In the genomic region with DNA sequence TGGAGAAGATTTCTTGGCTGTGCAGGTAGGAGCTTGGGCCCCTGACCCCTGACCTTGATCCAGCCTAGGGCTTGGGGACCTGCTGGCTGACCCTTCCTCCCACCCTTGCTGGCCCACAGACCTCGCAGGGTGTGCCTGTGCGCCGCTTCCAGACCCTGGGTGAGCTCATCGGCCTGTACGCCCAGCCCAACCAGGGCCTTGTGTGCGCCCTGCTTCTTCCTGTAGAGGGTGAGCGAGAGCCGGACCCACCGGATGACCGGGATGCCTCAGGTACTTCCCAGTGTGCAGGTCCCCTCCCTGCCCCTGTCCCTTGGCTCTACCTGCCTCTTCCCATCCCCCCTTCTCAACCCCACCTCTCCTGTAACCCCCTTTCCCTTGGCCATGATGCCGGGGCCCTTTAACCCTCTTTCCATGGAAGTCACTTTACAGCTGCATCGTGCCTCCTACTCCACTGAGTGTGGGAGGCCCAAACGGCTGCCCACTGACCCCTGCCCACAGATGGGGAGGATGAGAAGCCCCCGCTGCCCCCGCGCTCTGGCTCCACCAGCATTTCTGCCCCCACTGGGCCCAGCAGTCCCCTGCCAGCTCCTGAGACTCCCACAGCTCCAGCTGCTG, we compare ENCODE assay signal across 18 cellular contexts. TPM values are rescaled to one million over a fixed set of nuclear protein-coding genes. Genes with fewer than 3 reads are reported as not detected.
DNase-seq lines count a peak whose midpoint lies in the region; ATAC-seq and TF ChIP-seq lines count a peak whose summit lies in the region.
"Had no signal": no experiment of that assay in that cellular context is flagged by ENCODE, and none has a peak within 500 bp of the region (broad histone marks: within the 10 kb centered on the region; RNA-seq: fewer than 3 reads in every experiment).

No MANE protein-coding gene starts in this region.

- peaks cover 8% of the 10 kb centered on the region for H3K4me1 Mint-ChIP-seq in MCF 10A (ENCODE audit: insufficient read depth, unreplicated experiment)

- intact Hi-C loops in breast epithelium (cut with DNase I; ENCODE audit: low total_unique reads): no loop called here
- intact Hi-C loops in MCF 10A (cut with micrococcal nuclease): no loop called here
- intact Hi-C loops in testis (cut with DNase I; ENCODE audit: low total_unique reads): no loop called here

- DNase-seq in breast epithelium (ENCODE audit: low spot score in 2 of 2) (peak; percentile 12 to 24), MCF 10A (ENCODE audit: unreplicated experiment) (no peak), astrocyte of the spinal cord (ENCODE audit: low read depth, low spot score) (no peak), kidney epithelial cell (ENCODE audit: low read depth) (no peak), testis (peak; percentile 13), amygdala (lab: John Stamatoyannopoulos, UW) (no peak)
- no peak for DNase-seq in stimulated activated CD4-positive, alpha-beta T cell treated with anti-CD3 and anti-CD28 coated beads, Interleukin-12 subunit alpha, Interleukin-12 subunit beta, amount 100 ng/mL, for 4 hours
- DNase-seq: activated CD4-positive, alpha-beta T cell treated with anti-CD3 and anti-CD28 coated beads, Interleukin-2, amount 10 ng/mL, durations not matched to agents 7 days and 5 days; effector CD4-positive, alpha-beta T cell; stimulated activated CD4-positive, alpha-beta T cell treated with anti-CD3 and anti-CD28 coated beads, Interleukin-4, amount 100 ng/mL, for 24 hours had no signal

- H3K4me1 ChIP-seq in breast epithelium: peaks cover 7 to 17% of the 10 kb centered on the region in 2 donors
- peaks cover 8% of the 10 kb centered on the region for H3K4me1 ChIP-seq in testis

- BruUV-seq in MCF 10A (replicated peaks; lab: Mats Ljungman, UMichigan): no TSS peak

- POLR2A ChIA-PET in MCF 10A (lab: Yijun Ruan, JAX): no interaction called here

- in situ Hi-C loops in astrocyte of the spinal cord (cut with HindIII; ENCODE audit: low sequenced_read_pairs): no loop called here

- H3K36me3 ChIP-seq in breast epithelium (peaks cover 5% of the 10 kb centered on the region), kidney epithelial cell (ENCODE audit: control insufficient read depth, insufficient read depth, low read length) (peaks cover 14% of the 10 kb centered on the region), testis (ENCODE audit: low read depth, missing control alignments) (no peaks in the 10 kb centered on the region)

- TF ChIP-seq POLR2A in breast epithelium (IDR thresholded peaks at IDR 0.05): no peak
- TF ChIP-seq POLR2A in testis (IDR thresholded peaks at IDR 0.05): no peak

- H3K27ac ChIP-seq in breast epithelium (peak overlapping the region; percentile 32 to 41), testis (no peak overlapping the region)
- H3K27ac ChIP-seq: KMS-11, prostate gland had no signal

- H3K9me3 Mint-ChIP-seq in MCF 10A (ENCODE audit: unreplicated experiment): no peaks in the 10 kb centered on the region
- H3K9me3 Mint-ChIP-seq: activated CD4-positive, alpha-beta T cell treated with anti-CD3 and anti-CD28 coated beads, Interleukin-2, amount 10 ng/mL, durations not matched to agents 7 days and 5 days; CD14-positive monocyte; memory B cell; stimulated activated naive CD8-positive, alpha-beta T cell treated with anti-CD3 and anti-CD28 coated beads, Interleukin-15, amount 100 ng/mL, for 72 hours; T-helper 1 cell treated with Interleukin-12 subunit alpha and Interleukin-12 subunit beta and Interleukin-4 antibody, amounts not matched to agents 30 μg/mL and 1 μg/mL, for 36 hours had no signal

- CTCF ChIA-PET in MCF 10A (lab: Yijun Ruan, JAX): interaction anchor here (0.7 to 1.9 kb wide), 4 partner anchors 20 to 203 kb away, joined by 3 to 10 read pairs (median 4); no protein-coding TSS in a partner anchor

- ATAC-seq in GM18873 (IDR thresholded peaks at IDR 0.05; ENCODE audit: low FRiP score, unreplicated experiment): no peak
- ATAC-seq: stimulated activated naive CD8-positive, alpha-beta T cell treated with anti-CD3 and anti-CD28 coated beads, Interleukin-15, amount 100 ng/mL, for 72 hours had no signal

- peaks cover 46% of the 10 kb centered on the region for H3K36me3 Mint-ChIP-seq in MCF 10A (ENCODE audit: insufficient read depth, unreplicated experiment)
- H3K36me3 Mint-ChIP-seq: activated naive CD8-positive, alpha-beta T cell had no signal

- TF ChIP-seq CTCF in breast epithelium (IDR thresholded peaks at IDR 0.05) (no peak), MCF 10A (IDR thresholded peaks at IDR 0.05; ENCODE audit: unreplicated experiment) (no peak), astrocyte of the spinal cord (IDR thresholded peaks at IDR 0.05; ENCODE audit: low read depth, low read length) (peak; percentile 41), kidney epithelial cell (IDR thresholded peaks at IDR 0.05; ENCODE audit: insufficient read depth, low read length, poor library complexity, severe bottlenecking) (peak; percentile 39), testis (IDR thresholded peaks at IDR 0.05) (no peak)

- WGBS in testis, 2 donors: 82 to 84% methylated on average over 11 to 16 of the region's 16 CpGs

- no peak overlapping the region for H3K4me3 Mint-ChIP-seq in MCF 10A (ENCODE audit: unreplicated experiment)
- H3K4me3 Mint-ChIP-seq: activated CD4-positive, alpha-beta T cell treated with anti-CD3 and anti-CD28 coated beads, Interleukin-2, amount 10 ng/mL, durations not matched to agents 7 days and 5 days; activated naive CD8-positive, alpha-beta T cell; CD14-positive monocyte; memory B cell; stimulated activated naive CD8-positive, alpha-beta T cell treated with anti-CD3 and anti-CD28 coated beads, Interleukin-15, amount 100 ng/mL, for 72 hours; T-helper 1 cell treated with Interleukin-12 subunit alpha and Interleukin-12 subunit beta and Interleukin-4 antibody, amounts not matched to agents 30 μg/mL and 1 μg/mL, for 36 hours had no signal

- H3K27ac Mint-ChIP-seq in MCF 10A (ENCODE audit: low read depth, unreplicated experiment): no peak overlapping the region
- H3K27ac Mint-ChIP-seq: activated naive CD8-positive, alpha-beta T cell; memory B cell; T-helper 1 cell treated with Interleukin-12 subunit alpha and Interleukin-12 subunit beta and Interleukin-4 antibody, amounts not matched to agents 30 μg/mL and 1 μg/mL, for 36 hours had no signal

- H3K27me3 ChIP-seq in breast epithelium (no peaks in the 10 kb centered on the region), kidney epithelial cell (ENCODE audit: control insufficient read depth, insufficient read depth, low read length) (no peaks in the 10 kb centered on the region), testis (no peaks in the 10 kb centered on the region)

- no peaks in the 10 kb centered on the region for H3K27me3 Mint-ChIP-seq in MCF 10A (ENCODE audit: insufficient read depth, unreplicated experiment)
- H3K27me3 Mint-ChIP-seq: activated CD4-positive, alpha-beta T cell treated with anti-CD3 and anti-CD28 coated beads, Interleukin-2, amount 10 ng/mL, durations not matched to agents 7 days and 5 days; activated naive CD8-positive, alpha-beta T cell; memory B cell; stimulated activated naive CD8-positive, alpha-beta T cell treated with anti-CD3 and anti-CD28 coated beads, Interleukin-15, amount 100 ng/mL, for 72 hours had no signal

- H3K4me3 ChIP-seq in breast epithelium: peak overlapping the region in 1 of 3 donors; percentile 8
- no peak overlapping the region for H3K4me3 ChIP-seq in astrocyte of the spinal cord (ENCODE audit: low read depth, low read length)
- no peak overlapping the region for H3K4me3 ChIP-seq in kidney epithelial cell (ENCODE audit: low read depth, low read length)
- no peak overlapping the region for H3K4me3 ChIP-seq in testis
- H3K4me3 ChIP-seq: prostate gland had no signal

- H3K9me3 ChIP-seq in breast epithelium: no peaks in the 10 kb centered on the region
- H3K9me3 ChIP-seq in testis: no peaks in the 10 kb centered on the region
- H3K9me3 ChIP-seq: prostate gland had no signal

RNA-seq across cellular contexts. Expression of a gene that starts 3.8 kb away (rescaled TPM):
- total RNA-seq in breast epithelium (10 to 100 TPM; 47.2 to 91.8 (median 73.1) TPM), MCF 10A (2022) (90.2 and 104 TPM in 2 replicates), kidney epithelial cell (93.1 and 113 TPM in 2 replicates), testis (100 to 1,000 TPM; 120 to 132 TPM)
- 48.1 TPM for polyA plus RNA-seq in testis (ENCODE audit: insufficient read depth, low read depth, low replicate concordance)

RNA-seq across cellular contexts. Expression of a gene that starts 11.7 kb away (rescaled TPM):
- total RNA-seq in breast epithelium (100 to 1,000 TPM in 1 of 3 donors, 10 to 100 TPM in 1, 1 to 10 TPM in 1; 5.2 to 143 (median 16.7) TPM), MCF 10A (2022) (not detected in 2 replicates), kidney epithelial cell (not detected in 2 replicates), testis (1 to 10 TPM; 1.3 to 8.7 TPM)
- 37.3 TPM for polyA plus RNA-seq in testis (ENCODE audit: insufficient read depth, low read depth, low replicate concordance)
- total RNA-seq: activated CD4-positive, alpha-beta T cell treated with anti-CD3 and anti-CD28 coated beads, Interleukin-2, amount 10 ng/mL, durations not matched to agents 7 days and 5 days had no signal

RNA-seq across cellular contexts. Expression of a gene that starts 15.6 kb away (rescaled TPM):
- total RNA-seq in breast epithelium (not detected), MCF 10A (2022) (not detected in 2 replicates), kidney epithelial cell (not detected in 2 replicates), testis (1 to 10 TPM; 1.3 to 2.0 TPM)
- polyA plus RNA-seq in testis (ENCODE audit: insufficient read depth, low read depth, low replicate concordance): 1.6 TPM
- total RNA-seq: activated CD4-positive, alpha-beta T cell treated with anti-CD3 and anti-CD28 coated beads, Interleukin-2, amount 10 ng/mL, durations not matched to agents 7 days and 5 days had no signal
- polyA plus RNA-seq: CD14-positive monocyte had no signal

RNA-seq across cellular contexts. Expression of a gene that starts 36.4 kb away (rescaled TPM):
- total RNA-seq in breast epithelium (10 to 100 TPM in 2 of 3 donors, not detected in 1; 11.8 to 45.2 TPM), MCF 10A (2022) (0.40 TPM in 1 of 2 replicates, not detected in the other), kidney epithelial cell (0.55 and 1.7 TPM in 2 replicates), testis (1 to 10 TPM in 1 of 2 donors, not detected in 1; 1.2 TPM)
- 3.7 TPM for polyA plus RNA-seq in testis (ENCODE audit: insufficient read depth, low read depth, low replicate concordance)
- total RNA-seq: activated CD4-positive, alpha-beta T cell treated with anti-CD3 and anti-CD28 coated beads, Interleukin-2, amount 10 ng/mL, durations not matched to agents 7 days and 5 days had no signal
- polyA plus RNA-seq: CD14-positive monocyte had no signal

Comparison
In these comparisons a context has a peak if more than half of its experiments do, and no peak if none do; other contexts are left out.
1. DNase-seq: peak in breast epithelium (2 of 2) and testis (single experiment); none in MCF 10A (single experiment), astrocyte of the spinal cord (single experiment), kidney epithelial cell (single experiment), amygdala (0 of 56) and stimulated activated CD4-positive, alpha-beta T cell treated with anti-CD3 and anti-CD28 coated beads, Interleukin-12 subunit alpha, Interleukin-12 subunit beta, amount 100 ng/mL, for 4 hours (single experiment).
2. H3K27ac ChIP-seq: peak in breast epithelium (2 of 2); none in testis (0 of 2).
3. CTCF ChIP-seq: peak in astrocyte of the spinal cord (single experiment) and kidney epithelial cell (single experiment); none in breast epithelium (0 of 3), MCF 10A (single experiment) and testis (0 of 3).